In the genomic region with DNA sequence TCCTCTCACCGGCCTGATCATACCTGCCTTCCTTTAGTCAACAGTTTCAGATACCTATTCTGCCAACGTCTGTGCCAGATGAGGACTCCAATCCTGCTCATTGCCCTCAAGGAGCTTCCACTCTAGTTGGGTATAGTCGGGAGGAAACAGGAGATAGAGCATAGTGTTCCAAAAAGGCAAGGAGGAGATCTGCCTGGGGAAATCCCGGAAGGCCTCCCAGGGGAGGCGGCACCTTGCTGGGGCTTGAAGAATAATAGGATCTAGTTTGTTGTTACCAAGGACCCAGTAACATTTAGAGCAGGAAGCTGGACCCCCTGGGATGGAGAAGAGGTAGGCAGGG, we compare ENCODE assay signal across 20 cellular contexts. TPM values are rescaled to one million over a fixed set of nuclear protein-coding genes. Genes with fewer than 3 reads are reported as not detected.
DNase-seq lines count a peak whose midpoint lies in the region; ATAC-seq and TF ChIP-seq lines count a peak whose summit lies in the region.
"Had no signal": no experiment of that assay in that cellular context is flagged by ENCODE, and none has a peak within 500 bp of the region (broad histone marks: within the 10 kb centered on the region; RNA-seq: fewer than 3 reads in every experiment).

No MANE protein-coding gene starts in this region.

- no peaks in the 10 kb centered on the region for H4K20me1 ChIP-seq in KMS-11 (ENCODE audit: insufficient read depth)

- H3K9me3 ChIP-seq in CD4-positive, CD25-positive, alpha-beta regulatory T cell (ENCODE audit: control insufficient read depth in 2 of 2, low read length in 2 of 2), result no peaks in the 10 kb centered on the region
- no peaks in the 10 kb centered on the region for H3K9me3 ChIP-seq in ascending aorta
- H3K9me3 ChIP-seq in aorta (ENCODE audit: control insufficient read depth, low read length), result no peaks in the 10 kb centered on the region
- H3K9me3 ChIP-seq: MG63, transverse colon had no signal

- peaks cover 95% of the 10 kb centered on the region for H3K4me1 ChIP-seq in CD4-positive, CD25-positive, alpha-beta regulatory T cell (ENCODE audit: control insufficient read depth, insufficient read depth, low read length, poor library complexity, severe bottlenecking)
- H3K4me1 ChIP-seq in KMS-11 (ENCODE audit: low read depth, poor library complexity, severe bottlenecking) (peaks cover 95% of the 10 kb centered on the region), ascending aorta (peaks cover 9 to 52% of the 10 kb centered on the region in 2 donors), aorta (ENCODE audit: control insufficient read depth in 1 of 2, insufficient read depth in 2 of 2, low read length in 2 of 2) (no peaks in the 10 kb centered on the region)

- H3K9me3 Mint-ChIP-seq in CD4-positive, CD25-positive, alpha-beta regulatory T cell, result peaks cover 0 to 2% (median 0%) of the 10 kb centered on the region in 7 donors
- H3K9me3 Mint-ChIP-seq in naive thymus-derived CD8-positive, alpha-beta T cell, result no peaks in the 10 kb centered on the region
- H3K9me3 Mint-ChIP-seq: stimulated activated naive CD8-positive, alpha-beta T cell treated with anti-CD3 and anti-CD28 coated beads, Interleukin-15, amount 100 ng/mL, for 72 hours had no signal

- DNase-seq in CD4-positive, CD25-positive, alpha-beta regulatory T cell, result no peak
- no peak for DNase-seq in ascending aorta (ENCODE audit: low spot score in 2 of 2)
- no peak for DNase-seq in naive thymus-derived CD8-positive, alpha-beta T cell
- no peak for DNase-seq in stimulated activated CD4-positive, alpha-beta T cell treated with anti-CD3 and anti-CD28 coated beads, Interleukin-4, amount 100 ng/mL, for 4 hours
- no peak for DNase-seq in aorta
- DNase-seq in DMS 273 (lab: John Stamatoyannopoulos, UW; ENCODE audit: unreplicated experiment), result no peak
- DNase-seq: activated gamma-delta T cell treated with Interleukin-2 at 50 U/mL for 16 hours; amygdala; GDM1; left cardiac atrium; mesendoderm; MG63; NCI-H2029 treated with DMSO at 0.1 percent for 48 hours; NCI-H774; retina; Right ventricle myocardium superior; stimulated activated naive CD8-positive, alpha-beta T cell treated with anti-CD3 and anti-CD28 coated beads, Interleukin-15, amount 100 ng/mL, for 72 hours; T-helper 9 cell; transverse colon had no signal

- H3K27ac ChIP-seq in CD4-positive, CD25-positive, alpha-beta regulatory T cell (ENCODE audit: insufficient read depth, low read length, poor library complexity, severe bottlenecking), result peak overlapping the region; percentile 71
- peak overlapping the region; percentile 56; the same call in 1 of the 2 replicates for H3K27ac ChIP-seq in KMS-11
- H3K27ac ChIP-seq in ascending aorta, result peak overlapping the region; percentile 71 to 89
- H3K27ac ChIP-seq in aorta (ENCODE audit: low read depth in 1 of 2, low read length in 2 of 2), result peak overlapping the region in 1 of 2 donors; percentile 29

- H2AFZ ChIP-seq in KMS-11 (ENCODE audit: low read depth), result no peak overlapping the region

- peaks cover 75% of the 10 kb centered on the region for H3K79me2 ChIP-seq in KMS-11 (ENCODE audit: insufficient read depth, low read depth)

- no peak overlapping the region for H3K4me3 ChIP-seq in CD4-positive, CD25-positive, alpha-beta regulatory T cell (ENCODE audit: low read depth, low read length)
- H3K4me3 ChIP-seq in KMS-11 (IDR thresholded peaks at IDR 0.05; ENCODE audit: insufficient read depth, low read depth, low read length) (no peak overlapping the region), ascending aorta (no peak overlapping the region), aorta (ENCODE audit: low read length in 2 of 2) (no peak overlapping the region)
- H3K4me3 ChIP-seq: MG63, transverse colon had no signal

- POLR2A ChIA-PET in naive thymus-derived CD8-positive, alpha-beta T cell (lab: Charles Lee), result interaction anchor here (1.4 to 28.6 kb wide), 4 partner anchors 7 to 264 kb away, joined by 4 to 1000 read pairs (median 502); partner anchors contain the start of genes LDLRAP1 and MTFR1L

- H3K9ac ChIP-seq in KMS-11, result no peak overlapping the region

- H3K36me3 ChIP-seq in CD4-positive, CD25-positive, alpha-beta regulatory T cell (ENCODE audit: control insufficient read depth, insufficient read depth, low read length), result peaks cover 51% of the 10 kb centered on the region
- H3K36me3 ChIP-seq in KMS-11 (ENCODE audit: insufficient read depth) (peaks cover 7% of the 10 kb centered on the region; the same call in 1 of the 2 replicates), ascending aorta (peaks cover 7 to 43% of the 10 kb centered on the region in 2 donors), aorta (ENCODE audit: control insufficient read depth in 1 of 2, insufficient read depth in 2 of 2, low read length in 1 of 2) (no peaks in the 10 kb centered on the region)

- intact Hi-C loops in ascending aorta (cut with DNase I) (no loop called here), aorta (cut with DNase I) (no loop called here)

- 92 to 94% methylated on average over 5 of the region's 5 CpGs for WGBS in aorta, 2 donors

- H3K27me3 ChIP-seq in CD4-positive, CD25-positive, alpha-beta regulatory T cell (ENCODE audit: control insufficient read depth, insufficient read depth, low read length), result no peaks in the 10 kb centered on the region
- H3K27me3 ChIP-seq in KMS-11 (ENCODE audit: insufficient read depth, low read depth), result no peaks in the 10 kb centered on the region
- H3K27me3 ChIP-seq in ascending aorta, result no peaks in the 10 kb centered on the region
- H3K27me3 ChIP-seq in aorta (ENCODE audit: control insufficient read depth in 1 of 2, insufficient read depth in 2 of 2, low read length in 1 of 2), result no peaks in the 10 kb centered on the region
- H3K27me3 ChIP-seq: MG63, transverse colon had no signal

- peak overlapping the region; percentile 92 to 94 (median 93) for H3K27ac Mint-ChIP-seq in CD4-positive, CD25-positive, alpha-beta regulatory T cell
- peak overlapping the region; percentile 89 to 100 (median 95) for H3K27ac Mint-ChIP-seq in naive thymus-derived CD8-positive, alpha-beta T cell

- ATAC-seq in CD4-positive, CD25-positive, alpha-beta regulatory T cell (ENCODE audit: low read depth in 2 of 2), result no peak
- no peak for ATAC-seq in naive thymus-derived CD8-positive, alpha-beta T cell
- ATAC-seq in aorta (ENCODE audit: low FRiP score), result no peak

- H3K4me1 Mint-ChIP-seq in CD4-positive, CD25-positive, alpha-beta regulatory T cell, result peaks cover 10 to 100% (median 58%) of the 10 kb centered on the region in 4 donors
- peaks cover 51 to 100% (median 99%) of the 10 kb centered on the region in 4 donors for H3K4me1 Mint-ChIP-seq in naive thymus-derived CD8-positive, alpha-beta T cell

- TF ChIP-seq CTCF in KMS-11 (conservative IDR thresholded peaks at IDR 0.05; ENCODE audit: low read depth, low read length), result no peak
- no peak for TF ChIP-seq CTCF in ascending aorta (IDR thresholded peaks at IDR 0.05)

- peaks cover 30% of the 10 kb centered on the region for H3K36me3 Mint-ChIP-seq in CD4-positive, CD25-positive, alpha-beta regulatory T cell
- H3K36me3 Mint-ChIP-seq in naive thymus-derived CD8-positive, alpha-beta T cell, result peaks cover 0 to 37% (median 16%) of the 10 kb centered on the region in 3 donors

- H3K27me3 Mint-ChIP-seq in CD4-positive, CD25-positive, alpha-beta regulatory T cell, result no peaks in the 10 kb centered on the region
- no peaks in the 10 kb centered on the region for H3K27me3 Mint-ChIP-seq in naive thymus-derived CD8-positive, alpha-beta T cell
- H3K27me3 Mint-ChIP-seq: stimulated activated naive CD8-positive, alpha-beta T cell treated with anti-CD3 and anti-CD28 coated beads, Interleukin-15, amount 100 ng/mL, for 72 hours had no signal

- peak overlapping the region; percentile 82 for H3K4me2 ChIP-seq in KMS-11

- H3K4me3 Mint-ChIP-seq in CD4-positive, CD25-positive, alpha-beta regulatory T cell, result peak overlapping the region; percentile 31 to 80 (median 57)
- peak overlapping the region; percentile 32 to 99 (median 70) for H3K4me3 Mint-ChIP-seq in naive thymus-derived CD8-positive, alpha-beta T cell

RNA-seq across cellular contexts. Expression of gene LDLRAP1, which starts 12.3 kb away (rescaled TPM):
- total RNA-seq in CD4-positive, CD25-positive, alpha-beta regulatory T cell, result 98.7 TPM
- polyA plus RNA-seq in CD4-positive, CD25-positive, alpha-beta regulatory T cell, result 100 to 1,000 TPM; 170 to 326 (median 258) TPM
- 75.4 TPM for total RNA-seq in ascending aorta
- total RNA-seq in naive thymus-derived CD8-positive, alpha-beta T cell, result 100 to 1,000 TPM; 361 to 364 TPM
- polyA plus RNA-seq in naive thymus-derived CD8-positive, alpha-beta T cell, result 100 to 1,000 TPM; 387 to 877 (median 421) TPM
- 10 to 100 TPM; 25.6 to 34.7 TPM for total RNA-seq in aorta
- polyA plus RNA-seq in aorta, result 10 to 100 TPM; 17.5 to 33.9 TPM
